Comparison of ENCODE assay signal across 28 cellular contexts in genomic region chr15:35487417-35487816, GRCh38.
"Had no signal": no experiment of that assay in that cellular context is flagged by ENCODE, and none has a peak within 500 bp of the region (broad histone marks: within the 10 kb centered on the region; RNA-seq: fewer than 3 reads in every experiment).

No MANE protein-coding gene starts in this region.

- H3K27me3 Mint-ChIP-seq: naive thymus-derived CD4-positive, alpha-beta T cell; stimulated activated naive CD8-positive, alpha-beta T cell treated with anti-CD3 and anti-CD28 coated beads, Interleukin-15, amount 100 ng/mL, for 72 hours; type B pancreatic cell had no signal

- H3K4me2 ChIP-seq: neural progenitor cell had no signal

- H3K27ac ChIP-seq: neural progenitor cell, neutrophil, pancreas, psoas muscle, right lobe of liver, sigmoid colon, suprapubic skin, testis, tibial artery, transverse colon, upper lobe of right lung, uterus had no signal

- H3K36me3 ChIP-seq: neural progenitor cell, neutrophil, pancreas, right lobe of liver, sigmoid colon, upper lobe of right lung, uterus had no signal

- H3K4me1 ChIP-seq: neural progenitor cell, right lobe of liver, testis, tibial artery, upper lobe of right lung had no signal

- H2AFZ ChIP-seq: neural progenitor cell had no signal

- H3K36me3 Mint-ChIP-seq: stimulated activated effector memory CD8-positive, alpha-beta T cell treated with anti-CD3 and anti-CD28 coated beads, Interleukin-12 subunit alpha, Interleukin-12 subunit beta, amount 100 ng/mL, for 72 hours had no signal

- DNase-seq: naive thymus-derived CD4-positive, alpha-beta T cell; natural killer cell; nucleus accumbens; pancreas; psoas muscle; right cardiac atrium; right lobe of liver; sigmoid colon; small intestine; stimulated activated CD4-positive, alpha-beta T cell treated with anti-CD3 and anti-CD28 coated beads, Interleukin-15, amount 100 ng/mL, for 24 hours; stimulated activated CD4-positive, alpha-beta T cell treated with anti-CD3 and anti-CD28 coated beads, Interleukin-2, amount 100 ng/mL, for 24 hours; stimulated activated CD4-positive, alpha-beta T cell treated with anti-CD3 and anti-CD28 coated beads, Interleukin-2, amount 100 ng/mL, for 48 hours; stimulated activated CD4-positive, alpha-beta T cell treated with anti-CD3 and anti-CD28 coated beads, Interleukin-4, amount 100 ng/mL, for 24 hours; stimulated activated naive CD4-positive, alpha-beta T cell; stimulated activated naive CD8-positive, alpha-beta T cell treated with anti-CD3 and anti-CD28 coated beads, Interleukin-15, amount 100 ng/mL, for 72 hours; stimulated activated naive CD8-positive, alpha-beta T cell treated with anti-CD3 and anti-CD28 coated beads, Interleukin-15, Interleukin-2, amounts not matched to agents 100 U/mL and 50 U/mL, for 24 hours; substantia nigra; testis; tibial artery; transverse colon; upper lobe of right lung; uterus had no signal

- H3K4me3 ChIP-seq: neural progenitor cell, pancreas, psoas muscle, right lobe of liver, sigmoid colon, suprapubic skin, testis, tibial artery, transverse colon, upper lobe of right lung, uterus had no signal

- H3K27ac Mint-ChIP-seq: naive thymus-derived CD4-positive, alpha-beta T cell; natural killer cell; nephron; neural progenitor cell; stimulated activated effector memory CD8-positive, alpha-beta T cell treated with anti-CD3 and anti-CD28 coated beads, Interleukin-12 subunit alpha, Interleukin-12 subunit beta, amount 100 ng/mL, for 72 hours; stimulated activated naive CD8-positive, alpha-beta T cell treated with anti-CD3 and anti-CD28 coated beads, Interleukin-15, amount 100 ng/mL, for 72 hours; type B pancreatic cell had no signal

- H3K4me1 Mint-ChIP-seq: neural progenitor cell; stimulated activated effector memory CD8-positive, alpha-beta T cell treated with anti-CD3 and anti-CD28 coated beads, Interleukin-12 subunit alpha, Interleukin-12 subunit beta, amount 100 ng/mL, for 72 hours; stimulated activated naive CD8-positive, alpha-beta T cell treated with anti-CD3 and anti-CD28 coated beads, Interleukin-15, amount 100 ng/mL, for 72 hours had no signal

- H3K27me3 ChIP-seq: neural progenitor cell, neutrophil, pancreas, right lobe of liver, sigmoid colon, suprapubic skin, testis, tibial artery, transverse colon, upper lobe of right lung, uterus had no signal

- H3K9me3 ChIP-seq: pancreas, psoas muscle, right lobe of liver, testis, upper lobe of right lung, uterus had no signal

- H3K4me3 Mint-ChIP-seq: naive thymus-derived CD4-positive, alpha-beta T cell; natural killer cell; nephron; neural progenitor cell; stimulated activated effector memory CD8-positive, alpha-beta T cell treated with anti-CD3 and anti-CD28 coated beads, Interleukin-12 subunit alpha, Interleukin-12 subunit beta, amount 100 ng/mL, for 72 hours; stimulated activated naive CD8-positive, alpha-beta T cell treated with anti-CD3 and anti-CD28 coated beads, Interleukin-15, amount 100 ng/mL, for 72 hours; type B pancreatic cell had no signal

- H3K9ac ChIP-seq: neural progenitor cell had no signal
